ENCODE assay signal across 24 cellular contexts in genomic region chr11:72672839-72673238, GRCh38. TPM values are rescaled to one million over a fixed set of nuclear protein-coding genes. Genes with fewer than 3 reads are reported as not detected.
"Had no signal": no experiment of that assay in that cellular context is flagged by ENCODE, and none has a peak within 500 bp of the region (broad histone marks: within the 10 kb centered on the region; RNA-seq: fewer than 3 reads in every experiment).

No MANE protein-coding gene starts in this region.

- H3K27me3 ChIP-seq: adrenal gland, ovary had no signal

- H3K9me3 Mint-ChIP-seq: activated T-cell treated with anti-CD3 and anti-CD28 coated beads, Interleukin-2, amount 50 U/mL, for 4 hours; activated T-helper 2 cell treated with anti-CD3 and anti-CD28 coated beads, Interferon-gamma antibody, Interleukin-2, Interleukin-4, amounts not matched to agents 10 μg/mL and 5 μg/mL and 100 μg/mL, durations not matched to agents 14 hours and 24 hours and 36 hours; central memory CD8-positive, alpha-beta T cell had no signal

- H3K27ac ChIP-seq: adrenal gland, breast epithelium, lower lobe of right lung, neutrophil, ovary, prostate gland, tibial artery had no signal

- DNase-seq: activated CD4-positive, alpha-beta T cell treated with anti-CD3 and anti-CD28 coated beads, Interleukin-2, amount 50 U/mL, for 4 hours; activated CD8-positive, alpha-beta memory T cell treated with anti-CD3 and anti-CD28 coated beads for 24 hours; activated CD8-positive, alpha-beta memory T cell treated with anti-CD3 and anti-CD28 coated beads, Interleukin-2, amount 50 U/mL, for 48 hours; activated naive CD4-positive, alpha-beta T cell; activated T-cell treated with anti-CD3 and anti-CD28 coated beads, Interleukin-2, amount 50 U/mL, for 4 hours; adrenal gland; foreskin fibroblast; lower lobe of right lung; naive thymus-derived CD4-positive, alpha-beta T cell; ovary; stimulated activated CD4-positive, alpha-beta T cell treated with anti-CD3 and anti-CD28 coated beads, Interleukin-4, amount 100 ng/mL, for 24 hours; stimulated activated naive CD4-positive, alpha-beta T cell treated with Interleukin-2 at 50 U/mL for 16 hours; T1000; tibial artery had no signal

- H3K27ac Mint-ChIP-seq: activated naive CD8-positive, alpha-beta T cell; activated T-helper 2 cell treated with anti-CD3 and anti-CD28 coated beads, Interferon-gamma antibody, Interleukin-2, Interleukin-4, amounts not matched to agents 10 μg/mL and 5 μg/mL and 100 μg/mL, durations not matched to agents 14 hours and 24 hours and 36 hours; naive thymus-derived CD4-positive, alpha-beta T cell; WTC11 had no signal

- H3K4me1 Mint-ChIP-seq: central memory CD8-positive, alpha-beta T cell had no signal

- FAIRE-seq: astrocyte, colon, kidney had no signal

- H3K36me3 ChIP-seq: adrenal gland, breast epithelium, lower lobe of right lung, neutrophil, ovary, prostate gland, tibial artery had no signal

- ATAC-seq: activated T-cell treated with anti-CD3 and anti-CD28 coated beads, Interleukin-2, amount 50 U/mL, for 4 hours; lower lobe of right lung; naive thymus-derived CD4-positive, alpha-beta T cell had no signal

- H3K4me3 Mint-ChIP-seq: activated naive CD8-positive, alpha-beta T cell; activated T-cell treated with anti-CD3 and anti-CD28 coated beads, Interleukin-2, amount 50 U/mL, for 4 hours; central memory CD8-positive, alpha-beta T cell; naive thymus-derived CD4-positive, alpha-beta T cell had no signal

- H3K4me1 ChIP-seq: adrenal gland, breast epithelium, lower lobe of right lung, prostate gland had no signal

- H3K9me3 ChIP-seq: adrenal gland, breast epithelium, neutrophil, ovary, prostate gland had no signal

- H3K36me3 Mint-ChIP-seq: activated naive CD8-positive, alpha-beta T cell; naive thymus-derived CD4-positive, alpha-beta T cell; WTC11 had no signal

- H3K4me3 ChIP-seq: adrenal gland, breast epithelium, lower lobe of right lung, ovary, prostate gland, tibial artery had no signal

RNA-seq across cellular contexts. Expression of gene PDE2A, which starts 1.4 kb away (rescaled TPM):
- polyA plus RNA-seq: naive thymus-derived CD4-positive, alpha-beta T cell had no signal
